Comparison of ENCODE assay signal across 9 cellular contexts in the genomic region with DNA sequence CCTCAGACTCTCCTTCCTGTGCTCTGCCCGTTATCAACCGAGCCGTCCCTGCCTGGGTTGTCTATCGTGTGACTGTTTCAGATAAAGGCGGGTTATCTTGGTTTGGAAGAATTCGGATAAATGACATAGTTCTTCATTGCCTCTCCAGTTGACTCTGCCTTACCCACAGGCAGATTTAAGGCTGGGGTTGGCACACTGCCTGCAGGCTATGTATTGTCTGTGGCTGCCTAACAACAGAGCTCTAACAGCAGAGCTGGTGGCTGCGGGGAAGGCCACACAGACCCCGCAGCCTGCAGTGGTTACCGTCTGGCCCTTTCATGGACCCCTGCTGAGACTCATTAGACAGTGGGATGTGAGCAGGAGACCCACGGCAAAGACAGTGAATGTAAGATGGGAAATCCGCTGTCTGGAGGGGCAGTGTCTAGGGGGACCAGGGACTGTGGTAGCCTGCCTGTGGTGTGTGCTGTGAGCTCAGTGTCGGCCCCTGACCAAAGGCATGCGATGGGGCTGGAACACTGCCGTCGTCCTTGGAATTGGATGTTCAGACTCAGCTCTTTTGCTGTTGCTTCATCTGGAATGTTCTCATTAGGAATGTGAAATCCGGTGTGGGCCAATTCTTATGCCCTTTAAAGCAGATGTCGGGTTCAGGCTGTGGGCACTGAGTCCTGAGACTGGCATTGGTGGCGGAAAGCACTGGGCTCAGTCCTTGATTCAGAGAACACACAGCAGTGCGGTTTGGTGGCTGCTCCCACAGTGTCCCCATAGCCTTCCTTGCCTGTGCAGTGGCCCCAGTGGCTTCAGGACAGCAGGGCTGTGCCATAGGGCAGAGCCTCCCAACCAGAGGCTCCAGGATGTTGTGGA. TPM values are rescaled to one million over a fixed set of nuclear protein-coding genes. Genes with fewer than 3 reads are reported as not detected.
DNase-seq lines count a peak whose midpoint lies in the region; ATAC-seq and TF ChIP-seq lines count a peak whose summit lies in the region.
"Had no signal": no experiment of that assay in that cellular context is flagged by ENCODE, and none has a peak within 500 bp of the region (broad histone marks: within the 10 kb centered on the region; RNA-seq: fewer than 3 reads in every experiment).

No MANE protein-coding gene starts in this region.

- peak overlapping the region; percentile 18; the same call in 1 of the 2 replicates for H3K9ac ChIP-seq in SK-N-SH
- peak overlapping the region; percentile 37 for H3K9ac ChIP-seq in rectal smooth muscle tissue (ENCODE audit: low read length)

- no peak overlapping the region for H3K27ac Mint-ChIP-seq in effector memory CD8-positive, alpha-beta T cell
- H3K27ac Mint-ChIP-seq: activated CD4-positive, alpha-beta T cell treated with anti-CD3 and anti-CD28 coated beads, Interleukin-2, amount 10 ng/mL, durations not matched to agents 7 days and 5 days had no signal

- H3K36me3 ChIP-seq in SK-N-SH (replicated peaks in 1 of 2; ENCODE audit: control insufficient read depth in 1 of 2, insufficient read depth in 2 of 2, low read length in 1 of 2) (no peaks in the 10 kb centered on the region), rectal smooth muscle tissue (ENCODE audit: control insufficient read depth, insufficient read depth, low read length) (no peaks in the 10 kb centered on the region)

- POLR2A ChIA-PET in SK-N-SH (lab: Yijun Ruan, JAX), result no interaction called here

- H3K4me3 ChIP-seq in SK-N-SH (ENCODE audit: low read depth in 2 of 2, low read length in 1 of 2) (no peak overlapping the region), foreskin fibroblast (ENCODE audit: low read depth in 1 of 2, low read length in 2 of 2) (no peak overlapping the region), rectal smooth muscle tissue (ENCODE audit: low read length) (peak overlapping the region; percentile 7)

- no peak for TF ChIP-seq RAD21 in SK-N-SH (IDR thresholded peaks at IDR 0.05; ENCODE audit: low read length)

- DNase-seq in D341Med (ENCODE audit: low spot score), result peak; percentile 62
- DNase-seq in SK-N-SH, result peak; percentile 53
- DNase-seq in foreskin fibroblast, result peak; percentile 92 to 93
- DNase-seq in effector memory CD8-positive, alpha-beta T cell, result no peak
- DNase-seq in GDM1 (lab: John Stamatoyannopoulos, UW), result no peak
- DNase-seq: activated CD4-positive, alpha-beta T cell treated with anti-CD3 and anti-CD28 coated beads, Interleukin-2, amount 10 ng/mL, durations not matched to agents 7 days and 5 days had no signal

- H2AFZ ChIP-seq in SK-N-SH (ENCODE audit: low read depth), result no peak overlapping the region

- no peaks in the 10 kb centered on the region for H3K9me3 ChIP-seq in SK-N-SH

- H3K4me3 Mint-ChIP-seq in effector memory CD8-positive, alpha-beta T cell, result no peak overlapping the region
- H3K4me3 Mint-ChIP-seq: activated CD4-positive, alpha-beta T cell treated with anti-CD3 and anti-CD28 coated beads, Interleukin-2, amount 10 ng/mL, durations not matched to agents 7 days and 5 days had no signal

- H3K27me3 ChIP-seq in SK-N-SH (ENCODE audit: insufficient read depth) (no peaks in the 10 kb centered on the region), rectal smooth muscle tissue (ENCODE audit: control insufficient read depth, insufficient read depth, low read length) (no peaks in the 10 kb centered on the region)

- H3K9me2 ChIP-seq in SK-N-SH, result no peaks in the 10 kb centered on the region

- H3F3A ChIP-seq in SK-N-SH (replicated peaks; ENCODE audit: insufficient read depth), result peaks cover 26% of the 10 kb centered on the region

- TF ChIP-seq CTCF in SK-N-SH (IDR thresholded peaks at IDR 0.05) (no peak), foreskin fibroblast (IDR thresholded peaks at IDR 0.05; ENCODE audit: low read depth, low read length) (no peak)

- WGBS in SK-N-SH (ENCODE audit: low lambda C conversion rate), result 65% methylated on average over 19 of the region's 19 CpGs

- H3K9me3 Mint-ChIP-seq in effector memory CD8-positive, alpha-beta T cell, result no peaks in the 10 kb centered on the region
- H3K9me3 Mint-ChIP-seq: activated CD4-positive, alpha-beta T cell treated with anti-CD3 and anti-CD28 coated beads, Interleukin-2, amount 10 ng/mL, durations not matched to agents 7 days and 5 days had no signal

- CTCF ChIA-PET in SK-N-SH (lab: Yijun Ruan, JAX), result interaction anchor here (2.9 kb wide), 1 partner anchor 336 kb away, joined by 9 read pairs; no protein-coding TSS in a partner anchor

- H3K4me1 ChIP-seq in SK-N-SH (ENCODE audit: control insufficient read depth in 1 of 2, insufficient read depth in 2 of 2, low read depth in 1 of 2, low read length in 1 of 2) (peaks cover 33 to 63% of the 10 kb centered on the region in 2 experiments), rectal smooth muscle tissue (ENCODE audit: control insufficient read depth, insufficient read depth, low read length) (peaks cover 46% of the 10 kb centered on the region)

- peaks cover 84% of the 10 kb centered on the region for H3K79me2 ChIP-seq in SK-N-SH (ENCODE audit: insufficient read depth)

- H4K20me1 ChIP-seq in SK-N-SH (ENCODE audit: insufficient read depth), result no peaks in the 10 kb centered on the region

- peak overlapping the region; percentile 76; the same call in 1 of the 2 replicates for H3K4me2 ChIP-seq in SK-N-SH

- H3K27ac ChIP-seq in SK-N-SH (ENCODE audit: low read depth in 2 of 2, low read length in 1 of 2) (peak overlapping the region; percentile 92 to 94), rectal smooth muscle tissue (ENCODE audit: low read depth, low read length) (peak overlapping the region; percentile 90)

- no peaks in the 10 kb centered on the region for H3K36me3 Mint-ChIP-seq in effector memory CD8-positive, alpha-beta T cell (ENCODE audit: insufficient read depth)

- peaks cover 44 to 64% of the 10 kb centered on the region in 2 donors for H3K27me3 Mint-ChIP-seq in effector memory CD8-positive, alpha-beta T cell

- peaks cover 0 to 6% of the 10 kb centered on the region in 2 donors for H3K4me1 Mint-ChIP-seq in effector memory CD8-positive, alpha-beta T cell (ENCODE audit: low read depth in 2 of 2)

- no peak for TF ChIP-seq EP300 in SK-N-SH (IDR thresholded peaks at IDR 0.05; ENCODE audit: borderline replicate concordance in 1 of 2, low read depth in 1 of 2, low read length in 1 of 2)

- ATAC-seq in effector memory CD8-positive, alpha-beta T cell (replicated peaks), result no peak
- ATAC-seq in HG02970 (IDR thresholded peaks at IDR 0.05; ENCODE audit: low FRiP score, unreplicated experiment) (no peak), GM19463 (IDR thresholded peaks at IDR 0.05; ENCODE audit: unreplicated experiment) (no peak)

TF ChIP-seq in SK-N-SH, 30 proteins besides CTCF, POLR2A, EP300 and RAD21:
- no peak for TF ChIP-seq SMC3 (IDR thresholded peaks at IDR 0.05; ENCODE audit: low read depth, low read length)
- TF ChIP-seq MEF2A (IDR thresholded peaks at IDR 0.05; ENCODE audit: borderline replicate concordance, low read depth), result no peak
- TF ChIP-seq RXRA (IDR thresholded peaks at IDR 0.05; ENCODE audit: borderline replicate concordance, low read depth), result no peak
- TF ChIP-seq CHD2 (IDR thresholded peaks at IDR 0.05; ENCODE audit: low read length, partially characterized antibody), result no peak
- TF ChIP-seq SIN3A (IDR thresholded peaks at IDR 0.05; ENCODE audit: borderline replicate concordance, low read depth, low read length), result no peak
- no peak for TF ChIP-seq YY1 (IDR thresholded peaks at IDR 0.05; ENCODE audit: low read depth)
- TF ChIP-seq, protein P1, sequence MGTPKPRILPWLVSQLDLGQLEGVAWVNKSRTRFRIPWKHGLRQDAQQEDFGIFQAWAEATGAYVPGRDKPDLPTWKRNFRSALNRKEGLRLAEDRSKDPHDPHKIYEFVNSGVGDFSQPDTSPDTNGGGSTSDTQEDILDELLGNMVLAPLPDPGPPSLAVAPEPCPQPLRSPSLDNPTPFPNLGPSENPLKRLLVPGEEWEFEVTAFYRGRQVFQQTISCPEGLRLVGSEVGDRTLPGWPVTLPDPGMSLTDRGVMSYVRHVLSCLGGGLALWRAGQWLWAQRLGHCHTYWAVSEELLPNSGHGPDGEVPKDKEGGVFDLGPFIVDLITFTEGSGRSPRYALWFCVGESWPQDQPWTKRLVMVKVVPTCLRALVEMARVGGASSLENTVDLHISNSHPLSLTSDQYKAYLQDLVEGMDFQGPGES (IDR thresholded peaks at IDR 0.05; ENCODE audit: low read depth, low read length), result no peak
- no peak for TF ChIP-seq JUND (IDR thresholded peaks at IDR 0.05)
- TF ChIP-seq TCF12 (IDR thresholded peaks at IDR 0.05), result no peak
- no peak for TF ChIP-seq ZBTB33 (IDR thresholded peaks at IDR 0.05; ENCODE audit: borderline replicate concordance, low read depth)
- no peak for TF ChIP-seq FOXM1 (IDR thresholded peaks at IDR 0.05; ENCODE audit: low read depth)
- no peak for TF ChIP-seq FOSL2 (IDR thresholded peaks at IDR 0.05; ENCODE audit: borderline replicate concordance, low read depth)
- no peak for TF ChIP-seq EZH2phosphoT487 (IDR thresholded peaks at IDR 0.05; ENCODE audit: borderline replicate concordance, low read depth)
TF ChIP-seq in SK-N-SH: peak in this region for 0.

RNA-seq across cellular contexts. Expression of gene SH3RF3, which starts 44.5 kb away (rescaled TPM):
- polyA plus RNA-seq in SK-N-SH (2012; rRNA removed), result 1.3 and 1.9 TPM in 2 replicates
- 0.99 and 1.5 TPM in 2 replicates for polyA plus RNA-seq in SK-N-SH (2012; cell fraction: cytosol; rRNA removed)
- polyA plus RNA-seq in SK-N-SH (2012; cell fraction: nucleus; rRNA removed), result 3.5 and 3.8 TPM in 2 replicates

Comparison
In these comparisons a context has a peak if more than half of its experiments do, and no peak if none do; other contexts are left out.
1. DNase-seq: peak in D341Med (single experiment), SK-N-SH (single experiment) and foreskin fibroblast (2 of 2); none in effector memory CD8-positive, alpha-beta T cell (0 of 3) and GDM1 (single experiment).